ENCODE assay signal across 1 cellular context in genomic region chr18:2325308-2325849, GRCh38.
TF ChIP-seq lines count a peak whose summit lies in the region.

No MANE protein-coding gene starts in this region.

TF ChIP-seq in K562, 482 proteins besides CTCF, POLR2A, EP300 and RAD21 (continued from another document and continues in another):
- TF ChIP-seq CHD7 (IDR thresholded peaks at IDR 0.05; ENCODE audit: low read depth, low read length), result no peak
- no peak for TF ChIP-seq CBX8 (IDR thresholded peaks at IDR 0.05; ENCODE audit: borderline replicate concordance, extremely low read depth, low read depth, low read length, poor library complexity, severe bottlenecking)
- TF ChIP-seq POLR2G (IDR thresholded peaks at IDR 0.05; ENCODE audit: low read depth, low read length), result no peak
- TF ChIP-seq ZFP36 (IDR thresholded peaks at IDR 0.05; ENCODE audit: low read depth, low read length, partially characterized antibody), result no peak
- TF ChIP-seq MNT (conservative IDR thresholded peaks at IDR 0.05), result peak in 1 of 2 experiments; percentile 33; a peak in 1 of 4 replicates
- no peak for TF ChIP-seq BRF2 (IDR thresholded peaks at IDR 0.05; ENCODE audit: borderline replicate concordance, insufficient read depth, insufficient read length)
- peak; percentile 86 to 95 for TF ChIP-seq ARNT (IDR thresholded peaks at IDR 0.05)
- TF ChIP-seq TRIM28 (IDR thresholded peaks at IDR 0.05), result peak; percentile 86
- TF ChIP-seq RBM14 (IDR thresholded peaks at IDR 0.05; ENCODE audit: borderline replicate concordance, insufficient read depth, low read depth, low read length), result no peak
- TF ChIP-seq ZFP30 (CRISPR knock-in tag; IDR thresholded peaks at IDR 0.05; ENCODE audit: borderline replicate concordance), result no peak
- peak; percentile 94 for TF ChIP-seq EHMT2 (IDR thresholded peaks at IDR 0.05)
- TF ChIP-seq MTA1 (IDR thresholded peaks at IDR 0.05; ENCODE audit: borderline replicate concordance), result peak; percentile 86
- no peak for TF ChIP-seq ZNF239 (CRISPR knock-in tag; IDR thresholded peaks at IDR 0.05)
- TF ChIP-seq HDAC1 (IDR thresholded peaks at IDR 0.05), result peak in 1 of 2 experiments; percentile 84; a peak in 1 of 4 replicates
- TF ChIP-seq DDX20 (tag; IDR thresholded peaks at IDR 0.05; ENCODE audit: low read depth), result no peak
- peak; percentile 98 to 99 for TF ChIP-seq TEAD1 (CRISPR knock-in tag; IDR thresholded peaks at IDR 0.05)
- TF ChIP-seq TRIM25 (IDR thresholded peaks at IDR 0.05; ENCODE audit: borderline replicate concordance), result 0 out of 2 replicates have a peak, but pooled peaks have one; percentile 18
- TF ChIP-seq THAP12 (CRISPR knock-in tag; IDR thresholded peaks at IDR 0.05), result no peak
- TF ChIP-seq ZBED1 (IDR thresholded peaks at IDR 0.05), result no peak
- peak in 1 of 3 experiments; percentile 70; a peak in 2 of 6 replicates for TF ChIP-seq ZBTB11 (CRISPR knock-in tag; IDR thresholded peaks at IDR 0.05)
- peak; percentile 91 for TF ChIP-seq JUND (IDR thresholded peaks at IDR 0.05; ENCODE audit: borderline replicate concordance, low read depth, low read length)
- peak; percentile 94 for TF ChIP-seq JUND (tag; IDR thresholded peaks at IDR 0.05; ENCODE audit: borderline replicate concordance, low read depth, low read length)
- peak; percentile 2 for TF ChIP-seq FOS (IDR thresholded peaks at IDR 0.05; ENCODE audit: extremely low read depth, insufficient read length)
- 0 out of 4 replicates have a peak, but pooled peaks of 1 of the 2 experiments have one; percentile 9 for TF ChIP-seq NRF1 (conservative IDR thresholded peaks at IDR 0.05 in 1 of 2, IDR thresholded peaks at IDR 0.05 in 1 of 2)
